1 cellular context compared by ENCODE assay signal in genomic region chr17:7221281-7222092, GRCh38.
TF ChIP-seq lines count a peak whose summit lies in the region.

No MANE protein-coding gene starts in this region.

TF ChIP-seq in HepG2, 621 proteins besides CTCF, POLR2A, EP300 and RAD21:
- TF ChIP-seq ARID4A (CRISPR knock-in tag; IDR thresholded peaks at IDR 0.05; ENCODE audit: borderline replicate concordance) (no peak), AGO1 (IDR thresholded peaks at IDR 0.05; ENCODE audit: low read depth, low read length, poor library complexity, severe bottlenecking) (peak; percentile 90), IRX3 (CRISPR knock-in tag; IDR thresholded peaks at IDR 0.05; ENCODE audit: borderline replicate concordance, low read depth) (no peak), HIC2 (CRISPR knock-in tag; IDR thresholded peaks at IDR 0.05; ENCODE audit: low read depth) (0 out of 2 replicates have a peak, but pooled peaks have one; percentile 37), NONO (IDR thresholded peaks at IDR 0.05) (no peak), NONO (CRISPR knock-in tag; conservative IDR thresholded peaks at IDR 0.05) (0 out of 2 replicates have a peak, but pooled peaks have one; percentile 5), AGO2 (optimal IDR thresholded peaks at IDR 0.05; ENCODE audit: low read depth, low read length) (peak; percentile 42), FOXC1 (CRISPR knock-in tag; IDR thresholded peaks at IDR 0.05; ENCODE audit: borderline replicate concordance) (no peak), HNRNPL (IDR thresholded peaks at IDR 0.05; ENCODE audit: low read depth, low read length) (peak; percentile 57; the same call in 1 of the 2 replicates), HOXA3 (CRISPR knock-in tag; IDR thresholded peaks at IDR 0.05) (no peak), FOXP1 (IDR thresholded peaks at IDR 0.05) (no peak), FOXP1 (CRISPR knock-in tag; IDR thresholded peaks at IDR 0.05) (no peak), ZBTB49 (CRISPR knock-in tag; IDR thresholded peaks at IDR 0.05; ENCODE audit: borderline replicate concordance) (no peak), ETV6 (CRISPR knock-in tag; conservative IDR thresholded peaks at IDR 0.05) (no peak), CAMTA2 (CRISPR knock-in tag; IDR thresholded peaks at IDR 0.05; ENCODE audit: borderline replicate concordance) (no peak), ZSCAN21 (CRISPR knock-in tag; IDR thresholded peaks at IDR 0.05; ENCODE audit: borderline replicate concordance) (no peak), HMGA1 (CRISPR knock-in tag; conservative IDR thresholded peaks at IDR 0.05) (no peak), ZFP90 (CRISPR knock-in tag; IDR thresholded peaks at IDR 0.05; ENCODE audit: borderline replicate concordance) (peak; percentile 74; the same call in 1 of the 2 replicates), ZNF263 (CRISPR knock-in tag; IDR thresholded peaks at IDR 0.05) (0 out of 2 replicates have a peak, but pooled peaks have one; percentile 7), POLR2G (IDR thresholded peaks at IDR 0.05; ENCODE audit: low read depth, low read length) (peak; percentile 65), ZBED4 (CRISPR knock-in tag; IDR thresholded peaks at IDR 0.05; ENCODE audit: borderline replicate concordance) (no peak), ZNF678 (CRISPR knock-in tag; IDR thresholded peaks at IDR 0.05) (no peak), SOX13 (IDR thresholded peaks at IDR 0.05) (0 out of 2 replicates have a peak, but pooled peaks have one; percentile 7), SOX13 (CRISPR knock-in tag; conservative IDR thresholded peaks at IDR 0.05 in 1 of 2, IDR thresholded peaks at IDR 0.05 in 1 of 2) (no peak), MTA1 (CRISPR knock-in tag; IDR thresholded peaks at IDR 0.05; ENCODE audit: borderline replicate concordance) (no peak), CBX1 (IDR thresholded peaks at IDR 0.05; ENCODE audit: low read depth) (no peak), MED1 (CRISPR knock-in tag; IDR thresholded peaks at IDR 0.05) (0 out of 2 replicates have a peak, but pooled peaks have one; percentile 11), YEATS4 (CRISPR knock-in tag; IDR thresholded peaks at IDR 0.05; ENCODE audit: borderline replicate concordance) (no peak), ZNF761 (CRISPR knock-in tag; conservative IDR thresholded peaks at IDR 0.05) (0 out of 2 replicates have a peak, but pooled peaks have one; percentile 43), THYN1 (CRISPR knock-in tag; IDR thresholded peaks at IDR 0.05; ENCODE audit: borderline replicate concordance, low read depth) (no peak), JARID2 (CRISPR knock-in tag; IDR thresholded peaks at IDR 0.05; ENCODE audit: insufficient replicate concordance) (no peak), MAZ (IDR thresholded peaks at IDR 0.05; ENCODE audit: borderline replicate concordance, low read depth, low read length) (no peak), MAZ (CRISPR knock-in tag; IDR thresholded peaks at IDR 0.05; ENCODE audit: low read depth) (0 out of 2 replicates have a peak, but pooled peaks have one; percentile 8), HDAC6 (IDR thresholded peaks at IDR 0.05; ENCODE audit: low read depth, low read length) (no peak), ZNF558 (CRISPR knock-in tag; IDR thresholded peaks at IDR 0.05; ENCODE audit: borderline replicate concordance) (no peak), REXO4 (CRISPR knock-in tag; IDR thresholded peaks at IDR 0.05; ENCODE audit: borderline replicate concordance) (no peak), MAFG (CRISPR knock-in tag; IDR thresholded peaks at IDR 0.05) (no peak)
- TF ChIP-seq, protein P1, sequence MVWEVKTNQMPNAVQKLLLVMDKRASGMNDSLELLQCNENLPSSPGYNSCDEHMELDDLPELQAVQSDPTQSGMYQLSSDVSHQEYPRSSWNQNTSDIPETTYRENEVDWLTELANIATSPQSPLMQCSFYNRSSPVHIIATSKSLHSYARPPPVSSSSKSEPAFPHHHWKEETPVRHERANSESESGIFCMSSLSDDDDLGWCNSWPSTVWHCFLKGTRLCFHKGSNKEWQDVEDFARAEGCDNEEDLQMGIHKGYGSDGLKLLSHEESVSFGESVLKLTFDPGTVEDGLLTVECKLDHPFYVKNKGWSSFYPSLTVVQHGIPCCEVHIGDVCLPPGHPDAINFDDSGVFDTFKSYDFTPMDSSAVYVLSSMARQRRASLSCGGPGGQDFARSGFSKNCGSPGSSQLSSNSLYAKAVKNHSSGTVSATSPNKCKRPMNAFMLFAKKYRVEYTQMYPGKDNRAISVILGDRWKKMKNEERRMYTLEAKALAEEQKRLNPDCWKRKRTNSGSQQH (CRISPR knock-in tag; IDR thresholded peaks at IDR 0.05; ENCODE audit: low read depth), result no peak
- TF ChIP-seq, protein P2, sequence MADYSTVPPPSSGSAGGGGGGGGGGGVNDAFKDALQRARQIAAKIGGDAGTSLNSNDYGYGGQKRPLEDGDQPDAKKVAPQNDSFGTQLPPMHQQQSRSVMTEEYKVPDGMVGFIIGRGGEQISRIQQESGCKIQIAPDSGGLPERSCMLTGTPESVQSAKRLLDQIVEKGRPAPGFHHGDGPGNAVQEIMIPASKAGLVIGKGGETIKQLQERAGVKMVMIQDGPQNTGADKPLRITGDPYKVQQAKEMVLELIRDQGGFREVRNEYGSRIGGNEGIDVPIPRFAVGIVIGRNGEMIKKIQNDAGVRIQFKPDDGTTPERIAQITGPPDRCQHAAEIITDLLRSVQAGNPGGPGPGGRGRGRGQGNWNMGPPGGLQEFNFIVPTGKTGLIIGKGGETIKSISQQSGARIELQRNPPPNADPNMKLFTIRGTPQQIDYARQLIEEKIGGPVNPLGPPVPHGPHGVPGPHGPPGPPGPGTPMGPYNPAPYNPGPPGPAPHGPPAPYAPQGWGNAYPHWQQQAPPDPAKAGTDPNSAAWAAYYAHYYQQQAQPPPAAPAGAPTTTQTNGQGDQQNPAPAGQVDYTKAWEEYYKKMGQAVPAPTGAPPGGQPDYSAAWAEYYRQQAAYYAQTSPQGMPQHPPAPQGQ (CRISPR knock-in tag; IDR thresholded peaks at IDR 0.05; ENCODE audit: borderline replicate concordance), result 0 out of 2 replicates have a peak, but pooled peaks have one; percentile 65
- TF ChIP-seq, protein P3, sequence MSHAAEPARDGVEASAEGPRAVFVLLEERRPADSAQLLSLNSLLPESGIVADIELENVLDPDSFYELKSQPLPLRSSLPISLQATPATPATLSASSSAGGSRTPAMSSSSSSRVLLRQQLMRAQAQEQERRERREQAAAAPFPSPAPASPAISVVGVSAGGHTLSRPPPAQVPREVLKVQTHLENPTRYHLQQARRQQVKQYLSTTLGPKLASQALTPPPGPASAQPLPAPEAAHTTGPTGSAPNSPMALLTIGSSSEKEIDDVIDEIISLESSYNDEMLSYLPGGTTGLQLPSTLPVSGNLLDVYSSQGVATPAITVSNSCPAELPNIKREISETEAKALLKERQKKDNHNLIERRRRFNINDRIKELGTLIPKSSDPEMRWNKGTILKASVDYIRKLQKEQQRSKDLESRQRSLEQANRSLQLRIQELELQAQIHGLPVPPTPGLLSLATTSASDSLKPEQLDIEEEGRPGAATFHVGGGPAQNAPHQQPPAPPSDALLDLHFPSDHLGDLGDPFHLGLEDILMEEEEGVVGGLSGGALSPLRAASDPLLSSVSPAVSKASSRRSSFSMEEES (CRISPR knock-in tag; IDR thresholded peaks at IDR 0.05), result no peak
- TF ChIP-seq, protein P4, sequence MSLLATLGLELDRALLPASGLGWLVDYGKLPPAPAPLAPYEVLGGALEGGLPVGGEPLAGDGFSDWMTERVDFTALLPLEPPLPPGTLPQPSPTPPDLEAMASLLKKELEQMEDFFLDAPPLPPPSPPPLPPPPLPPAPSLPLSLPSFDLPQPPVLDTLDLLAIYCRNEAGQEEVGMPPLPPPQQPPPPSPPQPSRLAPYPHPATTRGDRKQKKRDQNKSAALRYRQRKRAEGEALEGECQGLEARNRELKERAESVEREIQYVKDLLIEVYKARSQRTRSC (CRISPR knock-in tag; IDR thresholded peaks at IDR 0.05; ENCODE audit: low read depth), result no peak
